ENCODE assay signal across 19 cellular contexts in genomic region chr2:33782395-33783239, GRCh38.
A peak's percentile ranks its signal among the peaks of the same experiment; 100 is the strongest.
DNase-seq lines count a peak whose midpoint lies in the region; ATAC-seq and TF ChIP-seq lines count a peak whose summit lies in the region.
"Had no signal": no experiment of that assay in that cellular context is flagged by ENCODE, and none has a peak within 500 bp of the region (broad histone marks: within the 10 kb centered on the region; RNA-seq: fewer than 3 reads in every experiment).

No MANE protein-coding gene starts in this region.

- H3K79me2 ChIP-seq in HCT116 (ENCODE audit: insufficient read depth, low read length) (no peaks in the 10 kb centered on the region), osteoblast (ENCODE audit: insufficient read depth, low read length) (no peaks in the 10 kb centered on the region)

- 0 out of 6 replicates have a peak, but pooled peaks of 1 of the 3 experiments have one; percentile 13 for TF ChIP-seq CTCF in HCT116 (IDR thresholded peaks at IDR 0.05 in 2 of 3, conservative IDR thresholded peaks at IDR 0.05 in 1 of 3; ENCODE audit: borderline replicate concordance in 1 of 3, insufficient read depth in 1 of 3, low read depth in 2 of 3, low read length in 2 of 3)
- no peak for TF ChIP-seq CTCF in osteoblast (IDR thresholded peaks at IDR 0.05; ENCODE audit: extremely low read depth, low read depth, low read length)

- no peak overlapping the region for H3K9ac ChIP-seq in HCT116 (ENCODE audit: low read length)

- H4K20me1 ChIP-seq in HCT116 (ENCODE audit: insufficient read depth) (no peaks in the 10 kb centered on the region), osteoblast (ENCODE audit: insufficient read depth, low read length) (no peaks in the 10 kb centered on the region)

- CTCF ChIA-PET in HCT116 (lab: Charles Lee), result no interaction called here

- H3K4me2 ChIP-seq in HCT116 (ENCODE audit: low read length) (no peak overlapping the region), osteoblast (ENCODE audit: insufficient read depth, low read length) (no peak overlapping the region)

- no peaks in the 10 kb centered on the region for H3K27me3 ChIP-seq in HCT116 (ENCODE audit: insufficient read depth, low read length)
- H3K27me3 ChIP-seq in osteoblast (ENCODE audit: insufficient read depth, low read length), result no peaks in the 10 kb centered on the region
- H3K27me3 ChIP-seq: stomach had no signal

- no peaks in the 10 kb centered on the region for H3K36me3 ChIP-seq in HCT116 (ENCODE audit: control insufficient read depth in 1 of 2, insufficient read depth in 2 of 2, low read length in 2 of 2)
- H3K36me3 ChIP-seq in osteoblast (ENCODE audit: insufficient read depth, low read length), result no peaks in the 10 kb centered on the region
- H3K36me3 ChIP-seq: stomach had no signal

- no peaks in the 10 kb centered on the region for H3K4me1 ChIP-seq in HCT116 (ENCODE audit: control insufficient read depth in 1 of 2, insufficient read depth in 2 of 2, low read length in 2 of 2)
- H3K4me1 ChIP-seq in osteoblast (ENCODE audit: insufficient read depth, low read length), result no peaks in the 10 kb centered on the region
- H3K4me1 ChIP-seq: Caco-2, stomach had no signal

- TF ChIP-seq RAD21 in HCT116 (IDR thresholded peaks at IDR 0.05; ENCODE audit: low read depth), result peak; percentile 15; the same call in 1 of the 2 replicates

- ATAC-seq in HCT116 (no peak), GM18907 (IDR thresholded peaks at IDR 0.05; ENCODE audit: unreplicated experiment) (no peak)
- ATAC-seq: natural killer cell had no signal

- intact Hi-C loops in HCT116 (cut with micrococcal nuclease), result no loop called here

- DNase-seq in COLO829 (ENCODE audit: low spot score) (peak; percentile 57), HCT116 (ENCODE audit: low read depth, low spot score) (no peak), SK-MEL-5 (ENCODE audit: low read depth, low spot score) (peak; percentile 100), iPS-NIHi11 (ENCODE audit: low spot score) (peak; percentile 14), osteoblast (ENCODE audit: insufficient read length, low spot score, missing footprints) (no peak), SHP77 (lab: John Stamatoyannopoulos, UW) (no peak), NCI-H1048 (lab: John Stamatoyannopoulos, UW) (no peak)
- DNase-seq: activated CD4-positive, alpha-beta T cell treated with anti-CD3 and anti-CD28 coated beads, Interleukin-2, amount 50 U/mL, for 1 hour; activated gamma-delta T cell treated with Interleukin-2 at 50 U/mL for 16 hours; Caco-2; effector memory CD4-positive, alpha-beta T cell; GOT3; hippocampal formation; natural killer cell; NCI-H1105 treated with DMSO at 0.1 percent for 48 hours; NCI-H774; stomach had no signal

- H2AFZ ChIP-seq in HCT116 (ENCODE audit: low read depth, low read length, poor library complexity, severe bottlenecking) (no peak overlapping the region), osteoblast (ENCODE audit: low read length) (no peak overlapping the region)

- no TSS peak for BruUV-seq in HCT116 (replicated peaks; lab: Mats Ljungman, UMichigan)

- no peaks in the 10 kb centered on the region for H3K9me2 ChIP-seq in HCT116 (ENCODE audit: insufficient read depth)

- TF ChIP-seq POLR2A in HCT116 (IDR thresholded peaks at IDR 0.05; ENCODE audit: borderline replicate concordance, extremely low read depth, insufficient read depth, insufficient read length), result no peak

- H3K9me3 ChIP-seq in HCT116 (ENCODE audit: control insufficient read depth in 1 of 2, insufficient read depth in 1 of 2, low read depth in 1 of 2, low read length in 2 of 2), result no peaks in the 10 kb centered on the region
- H3K9me3 ChIP-seq in osteoblast (ENCODE audit: low read depth, low read length), result no peaks in the 10 kb centered on the region
- H3K9me3 ChIP-seq: Caco-2, stomach had no signal

- RAD21 ChIA-PET in HCT116 (lab: Charles Lee; ENCODE audit: low non-redundant PET in 1 of 2, low total read pairs in 2 of 2, uncharacterized antibody in 2 of 2, unreplicated experiment in 2 of 2), result no interaction called here

- no peak overlapping the region for H3K4me3 ChIP-seq in HCT116 (replicated peaks in 1 of 2; ENCODE audit: low read depth in 1 of 2, low read length in 2 of 2)
- H3K4me3 ChIP-seq in osteoblast (ENCODE audit: insufficient read depth, low read length), result no peak overlapping the region
- H3K4me3 ChIP-seq: stomach had no signal

- in situ Hi-C loops in SK-MEL-5 (cut with HindIII; ENCODE audit: low pct_unique_long_range_greater_than_20kb, low sequenced_read_pairs), result no loop called here

- POLR2A ChIA-PET in HCT116 (lab: Charles Lee), result no interaction called here

- H3K27ac ChIP-seq in HCT116 (ENCODE audit: low read depth, low read length) (no peak overlapping the region), osteoblast (ENCODE audit: low read depth, low read length) (no peak overlapping the region)
- H3K27ac ChIP-seq: RWPE1, stomach had no signal

TF ChIP-seq in HCT116, 20 proteins besides CTCF, POLR2A, EP300 and RAD21:
- TF ChIP-seq ZBTB33 (IDR thresholded peaks at IDR 0.05; ENCODE audit: extremely low read depth, insufficient replicate concordance, low read length), result no peak
- TF ChIP-seq ZNF274 (IDR thresholded peaks at IDR 0.05; ENCODE audit: low read depth, low read length), result no peak
- TF ChIP-seq, protein P1, sequence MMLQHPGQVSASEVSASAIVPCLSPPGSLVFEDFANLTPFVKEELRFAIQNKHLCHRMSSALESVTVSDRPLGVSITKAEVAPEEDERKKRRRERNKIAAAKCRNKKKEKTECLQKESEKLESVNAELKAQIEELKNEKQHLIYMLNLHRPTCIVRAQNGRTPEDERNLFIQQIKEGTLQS (IDR thresholded peaks at IDR 0.05), result no peak
- TF ChIP-seq JUND (IDR thresholded peaks at IDR 0.05), result no peak
- no peak for TF ChIP-seq SP1 (IDR thresholded peaks at IDR 0.05; ENCODE audit: low read depth)
- TF ChIP-seq CEBPB (IDR thresholded peaks at IDR 0.05; ENCODE audit: low read depth), result no peak
- TF ChIP-seq, protein P2, sequence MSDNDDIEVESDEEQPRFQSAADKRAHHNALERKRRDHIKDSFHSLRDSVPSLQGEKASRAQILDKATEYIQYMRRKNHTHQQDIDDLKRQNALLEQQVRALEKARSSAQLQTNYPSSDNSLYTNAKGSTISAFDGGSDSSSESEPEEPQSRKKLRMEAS (IDR thresholded peaks at IDR 0.05), result no peak
- TF ChIP-seq YY1 (IDR thresholded peaks at IDR 0.05; ENCODE audit: extremely low read depth, insufficient replicate concordance, low read depth, low read length), result no peak
- no peak for TF ChIP-seq EZH2phosphoT487 (IDR thresholded peaks at IDR 0.05; ENCODE audit: borderline replicate concordance)
- no peak for TF ChIP-seq EZH2 (IDR thresholded peaks at IDR 0.05)
- no peak for TF ChIP-seq REST (IDR thresholded peaks at IDR 0.05; ENCODE audit: low read depth)
- no peak for TF ChIP-seq ZFX (IDR thresholded peaks at IDR 0.05)
- TF ChIP-seq CBX3 (IDR thresholded peaks at IDR 0.05; ENCODE audit: low read depth), result no peak
- no peak for TF ChIP-seq SIN3A (IDR thresholded peaks at IDR 0.05; ENCODE audit: low read depth)
- TF ChIP-seq SRF (IDR thresholded peaks at IDR 0.05; ENCODE audit: low read depth), result no peak
- TF ChIP-seq ELF1 (IDR thresholded peaks at IDR 0.05; ENCODE audit: borderline replicate concordance, low read depth), result no peak
- no peak for TF ChIP-seq EGR1 (IDR thresholded peaks at IDR 0.05; ENCODE audit: low read depth)
- TF ChIP-seq TCF7L2 (IDR thresholded peaks at IDR 0.05; ENCODE audit: borderline replicate concordance, extremely low read depth, insufficient read depth, insufficient read length), result no peak
- no peak for TF ChIP-seq POLR2AphosphoS5 (IDR thresholded peaks at IDR 0.05; ENCODE audit: low read depth, low read length)
- no peak for TF ChIP-seq FOSL1 (IDR thresholded peaks at IDR 0.05; ENCODE audit: low read depth)

Comparison
In these comparisons a context has a peak if more than half of its experiments do, and no peak if none do; other contexts are left out.
1. DNase-seq: peak in COLO829 (single experiment), SK-MEL-5 (single experiment) and iPS-NIHi11 (single experiment); none in HCT116 (single experiment), osteoblast (single experiment), SHP77 (0 of 2) and NCI-H1048 (single experiment).